In the genomic region with DNA sequence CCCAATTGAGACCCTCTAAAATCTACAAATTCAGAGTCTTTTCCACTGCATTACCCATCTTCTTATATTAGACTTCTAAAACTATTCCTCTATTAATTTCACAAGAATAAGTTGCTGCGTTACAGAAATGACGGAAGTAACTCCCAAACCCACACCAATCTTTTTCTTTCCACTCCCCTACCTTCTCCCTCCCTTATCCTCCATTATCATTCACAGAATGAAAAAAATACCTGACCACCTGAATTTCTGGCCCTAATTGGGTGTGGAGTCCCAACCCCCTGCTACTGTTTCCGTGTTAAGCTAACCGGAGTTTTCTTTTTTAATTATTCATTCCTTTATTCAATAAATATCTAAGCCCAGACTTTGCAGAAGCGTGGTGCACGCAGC, we compare ENCODE assay signal across 8 cellular contexts. TPM values are rescaled to one million over a fixed set of nuclear protein-coding genes. Genes with fewer than 3 reads are reported as not detected.
DNase-seq lines count a peak whose midpoint lies in the region; ATAC-seq, FAIRE-seq and TF ChIP-seq lines count a peak whose summit lies in the region.

No MANE protein-coding gene starts in this region.

- intact Hi-C loops in K562 (cut with micrococcal nuclease) (no loop called here), lower leg skin (cut with DNase I; ENCODE audit: low total_unique reads) (no loop called here), uterus (cut with DNase I; ENCODE audit: low total_unique reads) (no loop called here)

- peak overlapping the region; percentile 98 for H3K4me2 ChIP-seq in K562 (ENCODE audit: insufficient read depth, low read length)

- CTCF ChIA-PET in K562 (lab: Yijun Ruan, JAX; ENCODE audit: low intra/inter-chr PET ratio), result no interaction called here

- peaks cover 59% of the 10 kb centered on the region for H3K79me2 ChIP-seq in K562 (ENCODE audit: control insufficient read depth, insufficient read depth, low read length)

- no peaks in the 10 kb centered on the region for H3K27me3 ChIP-seq in K562 (ENCODE audit: control insufficient read depth in 2 of 2, insufficient read depth in 2 of 2, low read length in 2 of 2)
- no peaks in the 10 kb centered on the region for H3K27me3 ChIP-seq in uterus

- H3K4me3 ChIP-seq in AG09309 (ENCODE audit: control insufficient read depth, low read depth, low read length), result peak overlapping the region; percentile 68
- H3K4me3 ChIP-seq in K562, result peak overlapping the region; percentile 93
- peak overlapping the region; percentile 75 for H3K4me3 ChIP-seq in lower leg skin (ENCODE audit: low read depth, poor library complexity, severe bottlenecking)
- peak overlapping the region; percentile 63 to 66 for H3K4me3 ChIP-seq in uterus

- no peak for DNase-seq in AG09309 (ENCODE audit: low read depth)
- peak in 2 of 4 experiments; percentile 18 to 49 for DNase-seq in K562 (ENCODE audit: extremely low read depth in 1 of 4, low spot score in 3 of 4)
- no peak for DNase-seq in lower leg skin (ENCODE audit: low spot score in 2 of 2)
- DNase-seq in uterus, result no peak
- DNase-seq in NCI-H2196 (lab: John Stamatoyannopoulos, UW; ENCODE audit: unreplicated experiment), result no peak

- H3K27ac ChIP-seq in KOPT-K1 (ENCODE audit: low read depth, low read length, poor library complexity, severe bottlenecking), result peak overlapping the region; percentile 74
- peak overlapping the region; percentile 96 for H3K27ac ChIP-seq in K562 (ENCODE audit: extremely low read depth, low read depth, low read length)
- peak overlapping the region; percentile 80 to 84 for H3K27ac ChIP-seq in uterus

- no peak for TF ChIP-seq CTCF in AG09309 (IDR thresholded peaks at IDR 0.05; ENCODE audit: control insufficient read depth, insufficient read depth, low read depth, low read length, missing control alignments)
- no peak for TF ChIP-seq CTCF in K562 (IDR thresholded peaks at IDR 0.05 in 2 of 3, conservative IDR thresholded peaks at IDR 0.05 in 1 of 3; ENCODE audit: insufficient read depth in 2 of 3, low read depth in 1 of 3, low read length in 3 of 3)
- TF ChIP-seq CTCF in lower leg skin (IDR thresholded peaks at IDR 0.05), result no peak
- TF ChIP-seq CTCF in uterus (IDR thresholded peaks at IDR 0.05), result no peak

- no peak for FAIRE-seq in K562 (lab: Jason Lieb, UNC)

- no peak for TF ChIP-seq RAD21 in K562 (CRISPR knock-in tag; conservative IDR thresholded peaks at IDR 0.05 in 1 of 2, IDR thresholded peaks at IDR 0.05 in 1 of 2)

- no peak for TF ChIP-seq EP300 in K562 (IDR thresholded peaks at IDR 0.05; ENCODE audit: low read length)

- WGBS in K562 (ENCODE audit: insufficient coverage, low coverage, missing lambda C conversion rate), result 2% methylated on average over 6 of the region's 6 CpGs
- 0% methylated on average over 6 of the region's 6 CpGs for WGBS in lower leg skin, 2 donors

- peaks cover 0 to 10% of the 10 kb centered on the region in 2 experiments; a peak in 4 of 5 replicates for H3K4me1 ChIP-seq in K562 (replicated peaks in 1 of 2; ENCODE audit: control insufficient read depth in 2 of 2, insufficient read depth in 2 of 2, low read length in 2 of 2)
- H3K4me1 ChIP-seq in uterus, result peaks cover 5 to 9% of the 10 kb centered on the region in 2 donors

- H2AFZ ChIP-seq in K562 (ENCODE audit: low read depth, low read length), result peak overlapping the region; percentile 98

- H3K36me3 ChIP-seq in KOPT-K1 (ENCODE audit: insufficient read depth, low read length) (peaks cover 9% of the 10 kb centered on the region; the same call in 1 of the 2 replicates), K562 (ENCODE audit: control insufficient read depth, insufficient read depth, low read length) (peaks cover 17% of the 10 kb centered on the region; the same call in 2 of the 3 replicates), uterus (no peaks in the 10 kb centered on the region)

- H3K9ac ChIP-seq in K562 (ENCODE audit: insufficient read depth in 1 of 2, low read depth in 2 of 2, low read length in 2 of 2), result peak overlapping the region; percentile 91 to 99

- ATAC-seq in GM19035 (IDR thresholded peaks at IDR 0.05; ENCODE audit: unreplicated experiment), result peak; percentile 2
- ATAC-seq in K562, result peak; percentile 29
- no peak for ATAC-seq in GM19324 (IDR thresholded peaks at IDR 0.05; ENCODE audit: low FRiP score, unreplicated experiment)

- TF ChIP-seq POLR2A in K562 (conservative IDR thresholded peaks at IDR 0.05) (no peak), lower leg skin (IDR thresholded peaks at IDR 0.05) (no peak), uterus (IDR thresholded peaks at IDR 0.05) (no peak)

- no TSS peak for BruUV-seq in K562 (replicated peaks; lab: Mats Ljungman, UMichigan)

- no peaks in the 10 kb centered on the region for H3K9me1 ChIP-seq in K562 (ENCODE audit: control insufficient read depth, insufficient read depth, low read length)

- H3K9me3 ChIP-seq in KOPT-K1 (ENCODE audit: insufficient read depth, low read length, poor library complexity, severe bottlenecking), result no peaks in the 10 kb centered on the region
- 0 out of 2 replicates have a peak, but pooled peaks cover 2% of the 10 kb centered on the region for H3K9me3 ChIP-seq in K562 (replicated peaks; ENCODE audit: control insufficient read depth, insufficient read depth, low read depth, low read length)
- H3K9me3 ChIP-seq in uterus, result no peaks in the 10 kb centered on the region

- in situ Hi-C loops in K562 (cut with MboI), result no loop called here

- no peaks in the 10 kb centered on the region for H4K20me1 ChIP-seq in K562 (replicated peaks; ENCODE audit: control insufficient read depth, insufficient read depth, low read length)

- POLR2A ChIA-PET in K562 (lab: Yijun Ruan, JAX), result interaction anchor here (0.8 to 2.1 kb wide), 8 partner anchors 9 to 94 kb away, joined by 3 to 7 read pairs (median 4); a partner anchor contains a TSS

TF ChIP-seq in K562, 482 proteins besides CTCF, POLR2A, EP300 and RAD21:
- TF ChIP-seq DDX20 (tag; IDR thresholded peaks at IDR 0.05; ENCODE audit: low read depth), result peak; percentile 28; the same call in 1 of the 2 replicates
- TF ChIP-seq LCOR (CRISPR knock-in tag; IDR thresholded peaks at IDR 0.05), result 0 out of 2 replicates have a peak, but pooled peaks have one; percentile 2
- TF ChIP-seq RBM34 (IDR thresholded peaks at IDR 0.05; ENCODE audit: borderline replicate concordance, insufficient read depth, low read length), result no peak
- no peak for TF ChIP-seq ZNF282 (CRISPR knock-in tag; IDR thresholded peaks at IDR 0.05)
- 0 out of 2 replicates have a peak, but pooled peaks have one; percentile 3 for TF ChIP-seq PHB2 (IDR thresholded peaks at IDR 0.05; ENCODE audit: low read depth)
- TF ChIP-seq GTF2E2 (tag; IDR thresholded peaks at IDR 0.05), result peak; percentile 4
- 0 out of 2 replicates have a peak, but pooled peaks have one; percentile 56 for TF ChIP-seq SMARCC2 (IDR thresholded peaks at IDR 0.05; ENCODE audit: low read depth)

RNA-seq across cellular contexts. Expression of a gene that starts 0.6 kb away (rescaled TPM):
- 113 and 316 TPM in 2 replicates for total RNA-seq in K562 (2011; cell fraction: chromatin; rRNA removed; ENCODE audit: low replicate concordance)
- 99.9 and 122 TPM in 2 replicates for total RNA-seq in K562 (2011; cell fraction: nucleolus; rRNA removed)
- 188 and 269 TPM in 2 replicates for total RNA-seq in K562 (2011; cell fraction: nucleoplasm; rRNA removed)
- total RNA-seq in K562 (2014; rRNA removed) (61.1 and 63.8 TPM in 2 replicates), K562 (2014; rRNA removed; fragmentation: Illumina TruSeq; extraction: Trizol) (69.3 and 74.5 TPM in 2 replicates), K562 (2015; rRNA removed; fragmentation: Illumina TruSeq; extraction: Trizol) (55.9 and 56.2 TPM in 2 replicates), K562 (2021) (65.0 and 66.0 TPM in 2 replicates), lower leg skin (10 to 100 TPM; 30.1 to 55.9 (median 46.9) TPM), uterus (10 to 100 TPM; 55.2 to 99.1 (median 71.1) TPM)
- polyA plus RNA-seq in K562 (2011; rRNA removed) (121 and 127 TPM in 2 replicates), K562 (2014; fragmentation: Illumina TruSeq; extraction: Trizol) (60.8 and 67.7 TPM in 2 replicates), K562 (2014; fragmentation: Nextera tagmentation; extraction: Ambion mirVana) (10 to 100 TPM; 30.2 to 36.7 TPM), K562 (2014; rRNA removed) (130 and 142 TPM in 2 replicates)
- polyA plus RNA-seq in K562 (2011; cell fraction: cytosol; rRNA removed), result 16.1 and 37.4 TPM in 2 replicates
- 313 and 349 TPM in 2 replicates for polyA plus RNA-seq in K562 (2011; cell fraction: nucleus; rRNA removed)
- polyA plus RNA-seq in K562 (2012), result 55.8 and 60.0 TPM in 2 replicates
- 58.1 and 85.0 TPM in 2 replicates for polyA minus RNA-seq in K562 (2011; rRNA and poly(A)+ RNA removed)
- polyA minus RNA-seq in K562 (2011; cell fraction: cytosol; rRNA and poly(A)+ RNA removed), result 22.3 and 29.2 TPM in 2 replicates
- polyA minus RNA-seq in K562 (2011; cell fraction: nucleus; rRNA and poly(A)+ RNA removed), result 128 and 197 TPM in 2 replicates
